1 cellular context compared by ENCODE assay signal in genomic region chr19:3409346-3410064, GRCh38.
TF ChIP-seq lines count a peak whose summit lies in the region.

No MANE protein-coding gene starts in this region.

TF ChIP-seq in HepG2, 621 proteins besides CTCF, POLR2A, EP300 and RAD21 (continued from another document and continues in another):
- TF ChIP-seq ZFP91 (CRISPR knock-in tag; IDR thresholded peaks at IDR 0.05; ENCODE audit: borderline replicate concordance), result peak; percentile 72
- peak; percentile 72; the same call in 1 of the 2 replicates for TF ChIP-seq ZNF292 (CRISPR knock-in tag; IDR thresholded peaks at IDR 0.05; ENCODE audit: borderline replicate concordance, low read depth)
- TF ChIP-seq KDM5A (IDR thresholded peaks at IDR 0.05; ENCODE audit: borderline replicate concordance, low read length), result no peak
- no peak for TF ChIP-seq ZNF549 (CRISPR knock-in tag; IDR thresholded peaks at IDR 0.05)
- TF ChIP-seq MIER3 (CRISPR knock-in tag; IDR thresholded peaks at IDR 0.05; ENCODE audit: borderline replicate concordance), result peak; percentile 71; the same call in 1 of the 2 replicates
- no peak; the same call in 1 of the 2 replicates for TF ChIP-seq NRL (CRISPR knock-in tag; IDR thresholded peaks at IDR 0.05; ENCODE audit: borderline replicate concordance)
- peak; percentile 78 for TF ChIP-seq HNF4A (CRISPR knock-in tag; IDR thresholded peaks at IDR 0.05)
- no peak for TF ChIP-seq MBNL3 (CRISPR knock-in tag; conservative IDR thresholded peaks at IDR 0.05)
- no peak for TF ChIP-seq PCBP1 (IDR thresholded peaks at IDR 0.05; ENCODE audit: borderline replicate concordance, low read depth, low read length)
- TF ChIP-seq THAP11 (CRISPR knock-in tag; IDR thresholded peaks at IDR 0.05), result peak; percentile 35; the same call in 1 of the 2 replicates
- no peak for TF ChIP-seq ZNF570 (CRISPR knock-in tag; IDR thresholded peaks at IDR 0.05; ENCODE audit: borderline replicate concordance)
- TF ChIP-seq MAX (IDR thresholded peaks at IDR 0.05), result peak; percentile 55
- TF ChIP-seq PPARG (CRISPR knock-in tag; conservative IDR thresholded peaks at IDR 0.05), result peak; percentile 64; the same call in 1 of the 2 replicates
- TF ChIP-seq MIXL1 (CRISPR knock-in tag; IDR thresholded peaks at IDR 0.05), result peak; percentile 40; the same call in 1 of the 2 replicates
- TF ChIP-seq MYC (CRISPR knock-in tag; IDR thresholded peaks at IDR 0.05; ENCODE audit: borderline replicate concordance), result peak; percentile 82; the same call in 1 of the 2 replicates
- no peak for TF ChIP-seq ZNF773 (CRISPR knock-in tag; IDR thresholded peaks at IDR 0.05; ENCODE audit: borderline replicate concordance)
- no peak for TF ChIP-seq GZF1 (CRISPR knock-in tag; IDR thresholded peaks at IDR 0.05)
- TF ChIP-seq MTA1 (CRISPR knock-in tag; IDR thresholded peaks at IDR 0.05; ENCODE audit: borderline replicate concordance), result 0 out of 2 replicates have a peak, but pooled peaks have one; percentile 19
- peak; percentile 37; the same call in 1 of the 2 replicates for TF ChIP-seq ZNF580 (CRISPR knock-in tag; IDR thresholded peaks at IDR 0.05; ENCODE audit: borderline replicate concordance, low read depth)
- TF ChIP-seq ISX (CRISPR knock-in tag; conservative IDR thresholded peaks at IDR 0.05), result no peak
- peak; percentile 94 for TF ChIP-seq ZNF687 (CRISPR knock-in tag; IDR thresholded peaks at IDR 0.05)
- TF ChIP-seq PBX3 (CRISPR knock-in tag; IDR thresholded peaks at IDR 0.05; ENCODE audit: borderline replicate concordance), result no peak
- no peak for TF ChIP-seq ZNF44 (CRISPR knock-in tag; IDR thresholded peaks at IDR 0.05)
- no peak for TF ChIP-seq ELK4 (CRISPR knock-in tag; IDR thresholded peaks at IDR 0.05; ENCODE audit: borderline replicate concordance)
- no peak for TF ChIP-seq ZNF781 (CRISPR knock-in tag; IDR thresholded peaks at IDR 0.05; ENCODE audit: borderline replicate concordance, not compliant biosample characterization)
- TF ChIP-seq POLR2G (IDR thresholded peaks at IDR 0.05; ENCODE audit: low read depth, low read length), result peak; percentile 31; the same call in 1 of the 2 replicates
- no peak for TF ChIP-seq SMC3 (IDR thresholded peaks at IDR 0.05; ENCODE audit: low read length)
- TF ChIP-seq HDAC1 (CRISPR knock-in tag; IDR thresholded peaks at IDR 0.05), result peak; percentile 75
- TF ChIP-seq SKI (IDR thresholded peaks at IDR 0.05; ENCODE audit: partially characterized antibody), result peak; percentile 81
- peak; percentile 87 for TF ChIP-seq RXRB (CRISPR knock-in tag; IDR thresholded peaks at IDR 0.05; ENCODE audit: borderline replicate concordance)
- TF ChIP-seq NCOA1 (CRISPR knock-in tag; IDR thresholded peaks at IDR 0.05), result no peak
- TF ChIP-seq TARDBP (CRISPR knock-in tag; IDR thresholded peaks at IDR 0.05), result 0 out of 2 replicates have a peak, but pooled peaks have one; percentile 53
- TF ChIP-seq ZNF703 (CRISPR knock-in tag; IDR thresholded peaks at IDR 0.05; ENCODE audit: borderline replicate concordance), result no peak
- TF ChIP-seq THAP7 (CRISPR knock-in tag; IDR thresholded peaks at IDR 0.05), result no peak
- peak; percentile 81 for TF ChIP-seq ZMYM2 (CRISPR knock-in tag; IDR thresholded peaks at IDR 0.05)
- peak; percentile 59; the same call in 1 of the 2 replicates for TF ChIP-seq ZBTB33 (CRISPR knock-in tag; IDR thresholded peaks at IDR 0.05)
- TF ChIP-seq MYNN (CRISPR knock-in tag; IDR thresholded peaks at IDR 0.05; ENCODE audit: low read depth), result no peak
- TF ChIP-seq SP5 (CRISPR knock-in tag; IDR thresholded peaks at IDR 0.05; ENCODE audit: borderline replicate concordance, low read depth), result 0 out of 2 replicates have a peak, but pooled peaks have one; percentile 16
- no peak for TF ChIP-seq KLF9 (CRISPR knock-in tag; IDR thresholded peaks at IDR 0.05; ENCODE audit: low read depth)
- peak; percentile 54; the same call in 1 of the 2 replicates for TF ChIP-seq ZBTB20 (CRISPR knock-in tag; IDR thresholded peaks at IDR 0.05; ENCODE audit: borderline replicate concordance, low read depth)
- TF ChIP-seq SPEN (CRISPR knock-in tag; IDR thresholded peaks at IDR 0.05; ENCODE audit: low read depth), result 0 out of 2 replicates have a peak, but pooled peaks have one; percentile 9
- TF ChIP-seq FOXA1 (IDR thresholded peaks at IDR 0.05), result no peak
- TF ChIP-seq FOXA1 (CRISPR knock-in tag; IDR thresholded peaks at IDR 0.05), result no peak
- TF ChIP-seq TAF1 (CRISPR knock-in tag; IDR thresholded peaks at IDR 0.05), result peak; percentile 10; the same call in 1 of the 2 replicates
- no peak for TF ChIP-seq ELF4 (CRISPR knock-in tag; IDR thresholded peaks at IDR 0.05; ENCODE audit: borderline replicate concordance)
- no peak for TF ChIP-seq ZNF142 (CRISPR knock-in tag; IDR thresholded peaks at IDR 0.05)
- TF ChIP-seq MATR3 (CRISPR knock-in tag; IDR thresholded peaks at IDR 0.05), result no peak
- TF ChIP-seq ZNF792 (CRISPR knock-in tag; IDR thresholded peaks at IDR 0.05), result 0 out of 2 replicates have a peak, but pooled peaks have one; percentile 27
- peak; percentile 41; the same call in 1 of the 2 replicates for TF ChIP-seq ZNF607 (CRISPR knock-in tag; IDR thresholded peaks at IDR 0.05; ENCODE audit: borderline replicate concordance)
- TF ChIP-seq TBX2 (CRISPR knock-in tag; IDR thresholded peaks at IDR 0.05; ENCODE audit: borderline replicate concordance), result peak; percentile 73
- TF ChIP-seq ZIK1 (CRISPR knock-in tag; IDR thresholded peaks at IDR 0.05; ENCODE audit: borderline replicate concordance, low read depth), result no peak
